1 cellular context compared by ENCODE assay signal in the genomic region with DNA sequence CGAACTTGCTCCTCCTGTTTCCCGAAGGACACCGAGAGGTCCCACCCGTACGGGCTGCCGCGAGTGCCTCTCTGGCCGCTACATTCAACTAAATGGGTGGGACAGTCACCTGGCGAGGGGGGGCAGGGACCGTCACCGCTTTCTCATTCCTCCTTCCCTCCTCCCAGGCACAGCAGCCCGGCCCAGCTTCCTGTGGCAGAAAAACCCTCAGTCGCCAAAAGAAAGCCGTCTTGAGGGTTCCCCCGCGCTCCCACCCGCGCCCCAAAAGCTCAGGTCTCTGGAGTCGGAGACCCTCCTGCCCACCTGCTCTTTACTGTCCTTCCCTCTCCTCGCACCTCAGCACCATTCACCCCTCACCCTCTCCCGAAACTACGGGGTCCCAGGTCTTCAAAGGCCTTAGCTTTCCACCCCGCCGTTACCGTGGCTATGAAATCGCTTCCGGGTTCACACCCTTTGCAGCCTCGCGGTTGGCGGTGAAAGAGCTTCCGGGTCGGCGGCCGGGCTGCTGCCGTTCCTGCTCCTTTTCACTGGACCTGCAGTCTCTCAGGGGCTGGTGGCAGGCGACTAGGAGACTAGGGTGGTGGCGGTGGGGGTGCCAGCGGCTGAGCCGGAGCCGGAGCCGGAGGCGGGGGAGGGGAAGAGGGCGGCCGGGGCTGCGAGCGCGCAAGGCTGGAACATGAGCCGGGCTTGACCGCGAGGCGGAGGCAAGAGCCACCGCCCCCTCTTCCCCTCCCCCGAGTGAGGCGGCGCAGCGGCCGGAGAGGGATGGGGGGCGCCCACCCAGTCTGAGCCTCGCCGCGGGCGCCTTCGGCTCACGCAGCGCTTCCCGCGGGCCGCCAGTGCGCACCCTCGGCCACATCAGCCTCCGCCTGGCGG.
TF ChIP-seq lines count a peak whose summit lies in the region.

A gene with protein sequence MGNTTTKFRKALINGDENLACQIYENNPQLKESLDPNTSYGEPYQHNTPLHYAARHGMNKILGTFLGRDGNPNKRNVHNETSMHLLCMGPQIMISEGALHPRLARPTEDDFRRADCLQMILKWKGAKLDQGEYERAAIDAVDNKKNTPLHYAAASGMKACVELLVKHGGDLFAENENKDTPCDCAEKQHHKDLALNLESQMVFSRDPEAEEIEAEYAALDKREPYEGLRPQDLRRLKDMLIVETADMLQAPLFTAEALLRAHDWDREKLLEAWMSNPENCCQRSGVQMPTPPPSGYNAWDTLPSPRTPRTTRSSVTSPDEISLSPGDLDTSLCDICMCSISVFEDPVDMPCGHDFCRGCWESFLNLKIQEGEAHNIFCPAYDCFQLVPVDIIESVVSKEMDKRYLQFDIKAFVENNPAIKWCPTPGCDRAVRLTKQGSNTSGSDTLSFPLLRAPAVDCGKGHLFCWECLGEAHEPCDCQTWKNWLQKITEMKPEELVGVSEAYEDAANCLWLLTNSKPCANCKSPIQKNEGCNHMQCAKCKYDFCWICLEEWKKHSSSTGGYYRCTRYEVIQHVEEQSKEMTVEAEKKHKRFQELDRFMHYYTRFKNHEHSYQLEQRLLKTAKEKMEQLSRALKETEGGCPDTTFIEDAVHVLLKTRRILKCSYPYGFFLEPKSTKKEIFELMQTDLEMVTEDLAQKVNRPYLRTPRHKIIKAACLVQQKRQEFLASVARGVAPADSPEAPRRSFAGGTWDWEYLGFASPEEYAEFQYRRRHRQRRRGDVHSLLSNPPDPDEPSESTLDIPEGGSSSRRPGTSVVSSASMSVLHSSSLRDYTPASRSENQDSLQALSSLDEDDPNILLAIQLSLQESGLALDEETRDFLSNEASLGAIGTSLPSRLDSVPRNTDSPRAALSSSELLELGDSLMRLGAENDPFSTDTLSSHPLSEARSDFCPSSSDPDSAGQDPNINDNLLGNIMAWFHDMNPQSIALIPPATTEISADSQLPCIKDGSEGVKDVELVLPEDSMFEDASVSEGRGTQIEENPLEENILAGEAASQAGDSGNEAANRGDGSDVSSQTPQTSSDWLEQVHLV (plus strand): TSS at position 488 of the 876 bp plus-strand sequence. CDS start 49,005 bp downstream, outside the sequence.
A gene (minus strand): TSS at position 428 of the 876 bp plus-strand sequence. CDS start 3,779 bp downstream, outside the sequence.

TF ChIP-seq in endothelial cell of umbilical vein, 7 proteins besides CTCF, POLR2A, EP300 and RAD21:
- TF ChIP-seq GATA2 (IDR thresholded peaks at IDR 0.05; ENCODE audit: insufficient read depth, insufficient read length, low read depth, low read length) = no peak
- no peak for TF ChIP-seq EZH2 (IDR thresholded peaks at IDR 0.05; ENCODE audit: borderline replicate concordance, low read depth, low read length, severe bottlenecking)
- peak; percentile 50 for TF ChIP-seq MYC (IDR thresholded peaks at IDR 0.05; ENCODE audit: low read depth, low read length)
- TF ChIP-seq, protein P1, sequence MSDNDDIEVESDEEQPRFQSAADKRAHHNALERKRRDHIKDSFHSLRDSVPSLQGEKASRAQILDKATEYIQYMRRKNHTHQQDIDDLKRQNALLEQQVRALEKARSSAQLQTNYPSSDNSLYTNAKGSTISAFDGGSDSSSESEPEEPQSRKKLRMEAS (IDR thresholded peaks at IDR 0.05; ENCODE audit: insufficient read depth, insufficient read length) = no peak
- TF ChIP-seq FOS (IDR thresholded peaks at IDR 0.05; ENCODE audit: borderline replicate concordance, insufficient read depth, low read length) = no peak
- no peak for TF ChIP-seq JUN (IDR thresholded peaks at IDR 0.05; ENCODE audit: borderline replicate concordance, insufficient read depth, insufficient read length, low read depth)
